10 cellular contexts compared by ENCODE assay signal in the genomic region with DNA sequence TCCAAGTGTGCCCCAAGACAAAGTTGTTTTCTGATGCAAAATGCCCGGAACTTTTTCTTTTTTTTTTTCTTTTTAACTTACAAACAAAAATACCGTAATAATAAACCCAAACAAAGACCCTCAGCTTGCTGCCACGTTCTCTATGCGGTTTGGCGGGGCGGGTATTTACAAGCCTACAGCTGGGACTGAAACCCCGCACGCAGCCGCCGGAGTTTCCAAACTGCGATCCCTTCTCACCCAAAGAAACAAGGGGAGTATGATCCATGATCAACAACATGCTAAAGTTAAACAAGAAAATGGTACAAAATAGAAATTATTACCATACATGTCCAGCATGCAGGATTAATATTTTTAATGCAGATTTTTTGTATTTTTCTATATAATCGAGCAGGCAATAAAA. TPM values are rescaled to one million over a fixed set of nuclear protein-coding genes. Genes with fewer than 3 reads are reported as not detected.
DNase-seq lines count a peak whose midpoint lies in the region; ATAC-seq and TF ChIP-seq lines count a peak whose summit lies in the region.
"Had no signal": no experiment of that assay in that cellular context is flagged by ENCODE, and none has a peak within 500 bp of the region (broad histone marks: within the 10 kb centered on the region; RNA-seq: fewer than 3 reads in every experiment).

No MANE protein-coding gene starts in this region.

- H3K27ac ChIP-seq in HUES48 (ENCODE audit: low read depth, low read length) (no peak overlapping the region), dorsolateral prefrontal cortex (peak overlapping the region in 31 of 59 donors; percentile 8 to 99 (median 92)), right lobe of liver (peak overlapping the region; percentile 86 to 96 (median 90)), spleen (peak overlapping the region; percentile 38 to 94 (median 90))
- H3K27ac ChIP-seq: neutrophil had no signal

- H3K4me1 ChIP-seq in HUES48 (ENCODE audit: control insufficient read depth, insufficient read depth, low read length) (peaks cover 37% of the 10 kb centered on the region), right lobe of liver (peaks cover 0 to 37% (median 18%) of the 10 kb centered on the region in 4 donors), spleen (peaks cover 0 to 84% (median 58%) of the 10 kb centered on the region in 6 donors)

- H3K9me3 ChIP-seq in HUES48 (ENCODE audit: control insufficient read depth, insufficient read depth, low read length) (no peaks in the 10 kb centered on the region), right lobe of liver (no peaks in the 10 kb centered on the region), spleen (no peaks in the 10 kb centered on the region)
- H3K9me3 ChIP-seq: neutrophil had no signal

- 7% methylated on average over 12 of the region's 12 CpGs for WGBS in right lobe of liver (ENCODE audit: insufficient coverage, low coverage, low lambda C conversion rate, missing lambda C conversion rate)
- 5 to 11% (median 7%) methylated on average over 12 of the region's 12 CpGs for WGBS in spleen, 5 donors

- H3K4me3 ChIP-seq in HUES48 (ENCODE audit: low read depth, low read length) = peak overlapping the region; percentile 69
- peak overlapping the region; percentile 50 to 82 (median 68) for H3K4me3 ChIP-seq in dorsolateral prefrontal cortex
- peak overlapping the region; percentile 47 to 87 (median 80) for H3K4me3 ChIP-seq in right lobe of liver
- peak overlapping the region; percentile 52 to 87 (median 64) for H3K4me3 ChIP-seq in spleen

- TF ChIP-seq POLR2A in right lobe of liver (IDR thresholded peaks at IDR 0.05) (no peak), spleen (IDR thresholded peaks at IDR 0.05) (no peak)

- TF ChIP-seq CTCF in dorsolateral prefrontal cortex (IDR thresholded peaks at IDR 0.05 in 54 of 56, conservative IDR thresholded peaks at IDR 0.05 in 2 of 56; ENCODE audit: low read depth in 1 of 56, partially characterized antibody in 56 of 56) (no peak), right lobe of liver (IDR thresholded peaks at IDR 0.05) (no peak), spleen (IDR thresholded peaks at IDR 0.05 in 8 of 11, conservative IDR thresholded peaks at IDR 0.05 in 3 of 11) (no peak)

- no peaks in the 10 kb centered on the region for H3K36me3 ChIP-seq in HUES48 (ENCODE audit: control insufficient read depth, insufficient read depth, low read length)
- peaks cover 0 to 5% (median 0%) of the 10 kb centered on the region in 4 donors for H3K36me3 ChIP-seq in right lobe of liver
- H3K36me3 ChIP-seq in spleen = peaks cover 0 to 40% (median 0%) of the 10 kb centered on the region in 6 donors
- H3K36me3 ChIP-seq: neutrophil had no signal

- intact Hi-C loops in dorsolateral prefrontal cortex (cut with DNase I) (loop anchor here (5.0 to 10.0 kb wide), 3 partner anchors 422 to 1420 kb away; no protein-coding TSS in a partner anchor), right lobe of liver (cut with DNase I) (loop anchor here in 1 of 2 donors (10.0 kb wide), 2 partner anchors 132 to 422 kb away; no protein-coding TSS in a partner anchor), spleen (cut with DNase I; ENCODE audit: low total_unique reads) (loop anchor here (5.0 to 10.0 kb wide), 2 partner anchors 40 to 422 kb away; no protein-coding TSS in a partner anchor)

- ATAC-seq in right lobe of liver (no peak), esophagus mucosa (no peak)

- H3K27me3 ChIP-seq in HUES48 (ENCODE audit: control insufficient read depth, insufficient read depth, low read length) (peaks cover 100% of the 10 kb centered on the region), dorsolateral prefrontal cortex (peaks cover 0 to 77% (median 43%) of the 10 kb centered on the region in 45 donors), right lobe of liver (no peaks in the 10 kb centered on the region), spleen (replicated peaks in 1 of 7) (peaks cover 0 to 100% (median 66%) of the 10 kb centered on the region in 7 donors)

- no peak for DNase-seq in dorsolateral prefrontal cortex
- DNase-seq in right lobe of liver = peak in 1 of 3 donors; percentile 25
- DNase-seq in spleen = no peak
- DNase-seq in DMS153 treated with DMSO at 0.1 percent for 48 hours (lab: John Stamatoyannopoulos, UW; ENCODE audit: unreplicated experiment) = no peak
- DNase-seq in NCI-H2196 (lab: John Stamatoyannopoulos, UW; ENCODE audit: unreplicated experiment) = no peak
- no peak for DNase-seq in NCI-H2029 (lab: John Stamatoyannopoulos, UW)
- DNase-seq: KBM-7 had no signal

- no peak overlapping the region for H3K9ac ChIP-seq in HUES48 (ENCODE audit: low read depth, low read length)

RNA-seq across cellular contexts. Expression of gene MAFB, which starts 2.1 kb away (rescaled TPM):
- 10 to 100 TPM in 113 of 120 experiments, 1 to 10 TPM in 7; 5.9 to 32.8 (median 14.7) TPM for total RNA-seq in dorsolateral prefrontal cortex
- total RNA-seq in right lobe of liver = 10 to 100 TPM; 16.6 to 32.3 (median 22.5) TPM
- total RNA-seq in spleen = 100 to 1,000 TPM; 140 to 295 (median 194) TPM
- polyA plus RNA-seq in spleen = 10 to 100 TPM; 18.7 to 53.2 (median 27.3) TPM
- 55.9 TPM for total RNA-seq in esophagus mucosa
